ENCODE assay signal across 1 cellular context in the genomic region with DNA sequence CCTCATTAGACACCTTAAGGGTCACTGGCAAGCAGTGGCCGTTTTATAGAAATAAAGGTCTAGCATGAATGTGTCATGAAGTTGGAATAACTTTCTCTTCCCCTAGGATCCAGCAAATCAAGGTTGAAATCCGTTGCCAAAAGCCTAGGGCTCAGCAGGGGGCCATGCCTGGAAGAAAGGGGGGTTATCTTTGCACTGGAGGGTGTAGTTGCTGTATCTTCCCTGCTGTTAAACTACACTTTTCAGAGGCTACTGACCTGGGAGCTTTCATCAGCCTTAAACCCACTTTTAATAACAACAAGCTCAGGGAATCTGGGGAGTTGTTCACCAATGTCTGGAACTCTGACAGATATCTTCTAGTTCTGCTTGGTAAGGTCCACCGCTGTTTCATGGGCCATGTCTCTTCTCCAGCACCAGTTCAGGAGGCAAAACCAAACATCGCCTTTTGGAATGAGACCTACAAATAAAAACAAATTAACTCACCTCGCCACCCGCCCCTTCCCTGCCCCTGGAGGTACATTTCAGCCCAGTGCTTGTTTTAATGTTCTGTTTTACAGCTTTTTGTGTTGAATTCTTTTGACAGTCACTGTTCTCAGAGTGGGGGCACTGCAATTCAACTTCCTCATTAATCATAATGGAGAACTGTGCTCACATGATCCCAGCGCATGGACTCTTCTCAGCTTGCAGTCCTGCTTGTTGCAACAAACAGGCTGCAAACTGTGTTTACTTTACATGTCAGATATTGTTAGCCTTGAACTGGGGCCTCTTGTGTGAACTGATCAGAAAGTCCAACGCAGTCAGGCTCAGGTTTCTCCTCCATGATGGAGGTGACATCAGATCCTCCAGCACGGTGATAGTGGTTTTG.
TF ChIP-seq lines count a peak whose summit lies in the region.

No MANE protein-coding gene starts in this region.

TF ChIP-seq in HepG2, 621 proteins besides CTCF, POLR2A, EP300 and RAD21 (continued from another document and continues in another):
- TF ChIP-seq, protein P1, sequence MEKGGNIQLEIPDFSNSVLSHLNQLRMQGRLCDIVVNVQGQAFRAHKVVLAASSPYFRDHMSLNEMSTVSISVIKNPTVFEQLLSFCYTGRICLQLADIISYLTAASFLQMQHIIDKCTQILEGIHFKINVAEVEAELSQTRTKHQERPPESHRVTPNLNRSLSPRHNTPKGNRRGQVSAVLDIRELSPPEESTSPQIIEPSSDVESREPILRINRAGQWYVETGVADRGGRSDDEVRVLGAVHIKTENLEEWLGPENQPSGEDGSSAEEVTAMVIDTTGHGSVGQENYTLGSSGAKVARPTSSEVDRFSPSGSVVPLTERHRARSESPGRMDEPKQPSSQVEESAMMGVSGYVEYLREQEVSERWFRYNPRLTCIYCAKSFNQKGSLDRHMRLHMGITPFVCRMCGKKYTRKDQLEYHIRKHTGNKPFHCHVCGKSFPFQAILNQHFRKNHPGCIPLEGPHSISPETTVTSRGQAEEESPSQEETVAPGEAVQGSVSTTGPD (CRISPR knock-in tag; IDR thresholded peaks at IDR 0.05), result no peak
- no peak for TF ChIP-seq ARNT (IDR thresholded peaks at IDR 0.05)
- TF ChIP-seq, protein P2, sequence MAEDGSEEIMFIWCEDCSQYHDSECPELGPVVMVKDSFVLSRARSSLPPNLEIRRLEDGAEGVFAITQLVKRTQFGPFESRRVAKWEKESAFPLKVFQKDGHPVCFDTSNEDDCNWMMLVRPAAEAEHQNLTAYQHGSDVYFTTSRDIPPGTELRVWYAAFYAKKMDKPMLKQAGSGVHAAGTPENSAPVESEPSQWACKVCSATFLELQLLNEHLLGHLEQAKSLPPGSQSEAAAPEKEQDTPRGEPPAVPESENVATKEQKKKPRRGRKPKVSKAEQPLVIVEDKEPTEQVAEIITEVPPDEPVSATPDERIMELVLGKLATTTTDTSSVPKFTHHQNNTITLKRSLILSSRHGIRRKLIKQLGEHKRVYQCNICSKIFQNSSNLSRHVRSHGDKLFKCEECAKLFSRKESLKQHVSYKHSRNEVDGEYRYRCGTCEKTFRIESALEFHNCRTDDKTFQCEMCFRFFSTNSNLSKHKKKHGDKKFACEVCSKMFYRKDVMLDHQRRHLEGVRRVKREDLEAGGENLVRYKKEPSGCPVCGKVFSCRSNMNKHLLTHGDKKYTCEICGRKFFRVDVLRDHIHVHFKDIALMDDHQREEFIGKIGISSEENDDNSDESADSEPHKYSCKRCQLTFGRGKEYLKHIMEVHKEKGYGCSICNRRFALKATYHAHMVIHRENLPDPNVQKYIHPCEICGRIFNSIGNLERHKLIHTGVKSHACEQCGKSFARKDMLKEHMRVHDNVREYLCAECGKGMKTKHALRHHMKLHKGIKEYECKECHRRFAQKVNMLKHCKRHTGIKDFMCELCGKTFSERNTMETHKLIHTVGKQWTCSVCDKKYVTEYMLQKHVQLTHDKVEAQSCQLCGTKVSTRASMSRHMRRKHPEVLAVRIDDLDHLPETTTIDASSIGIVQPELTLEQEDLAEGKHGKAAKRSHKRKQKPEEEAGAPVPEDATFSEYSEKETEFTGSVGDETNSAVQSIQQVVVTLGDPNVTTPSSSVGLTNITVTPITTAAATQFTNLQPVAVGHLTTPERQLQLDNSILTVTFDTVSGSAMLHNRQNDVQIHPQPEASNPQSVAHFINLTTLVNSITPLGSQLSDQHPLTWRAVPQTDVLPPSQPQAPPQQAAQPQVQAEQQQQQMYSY (CRISPR knock-in tag; IDR thresholded peaks at IDR 0.05), result no peak
- no peak for TF ChIP-seq SRSF9 (IDR thresholded peaks at IDR 0.05; ENCODE audit: borderline replicate concordance, insufficient read depth, low read depth, low read length, poor library complexity, severe bottlenecking)
- peak; percentile 75; the same call in 1 of the 2 replicates for TF ChIP-seq ZNF788 (CRISPR knock-in tag; IDR thresholded peaks at IDR 0.05; ENCODE audit: borderline replicate concordance)
- peak; percentile 96 for TF ChIP-seq GATAD2A (CRISPR knock-in tag; IDR thresholded peaks at IDR 0.05)
- TF ChIP-seq, protein P3, sequence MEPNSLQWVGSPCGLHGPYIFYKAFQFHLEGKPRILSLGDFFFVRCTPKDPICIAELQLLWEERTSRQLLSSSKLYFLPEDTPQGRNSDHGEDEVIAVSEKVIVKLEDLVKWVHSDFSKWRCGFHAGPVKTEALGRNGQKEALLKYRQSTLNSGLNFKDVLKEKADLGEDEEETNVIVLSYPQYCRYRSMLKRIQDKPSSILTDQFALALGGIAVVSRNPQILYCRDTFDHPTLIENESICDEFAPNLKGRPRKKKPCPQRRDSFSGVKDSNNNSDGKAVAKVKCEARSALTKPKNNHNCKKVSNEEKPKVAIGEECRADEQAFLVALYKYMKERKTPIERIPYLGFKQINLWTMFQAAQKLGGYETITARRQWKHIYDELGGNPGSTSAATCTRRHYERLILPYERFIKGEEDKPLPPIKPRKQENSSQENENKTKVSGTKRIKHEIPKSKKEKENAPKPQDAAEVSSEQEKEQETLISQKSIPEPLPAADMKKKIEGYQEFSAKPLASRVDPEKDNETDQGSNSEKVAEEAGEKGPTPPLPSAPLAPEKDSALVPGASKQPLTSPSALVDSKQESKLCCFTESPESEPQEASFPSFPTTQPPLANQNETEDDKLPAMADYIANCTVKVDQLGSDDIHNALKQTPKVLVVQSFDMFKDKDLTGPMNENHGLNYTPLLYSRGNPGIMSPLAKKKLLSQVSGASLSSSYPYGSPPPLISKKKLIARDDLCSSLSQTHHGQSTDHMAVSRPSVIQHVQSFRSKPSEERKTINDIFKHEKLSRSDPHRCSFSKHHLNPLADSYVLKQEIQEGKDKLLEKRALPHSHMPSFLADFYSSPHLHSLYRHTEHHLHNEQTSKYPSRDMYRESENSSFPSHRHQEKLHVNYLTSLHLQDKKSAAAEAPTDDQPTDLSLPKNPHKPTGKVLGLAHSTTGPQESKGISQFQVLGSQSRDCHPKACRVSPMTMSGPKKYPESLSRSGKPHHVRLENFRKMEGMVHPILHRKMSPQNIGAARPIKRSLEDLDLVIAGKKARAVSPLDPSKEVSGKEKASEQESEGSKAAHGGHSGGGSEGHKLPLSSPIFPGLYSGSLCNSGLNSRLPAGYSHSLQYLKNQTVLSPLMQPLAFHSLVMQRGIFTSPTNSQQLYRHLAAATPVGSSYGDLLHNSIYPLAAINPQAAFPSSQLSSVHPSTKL (CRISPR knock-in tag; IDR thresholded peaks at IDR 0.05), result peak; percentile 95
- TF ChIP-seq ISX (CRISPR knock-in tag; conservative IDR thresholded peaks at IDR 0.05), result no peak
- TF ChIP-seq NFYC (CRISPR knock-in tag; IDR thresholded peaks at IDR 0.05), result no peak
- TF ChIP-seq FOSL1 (CRISPR knock-in tag; IDR thresholded peaks at IDR 0.05; ENCODE audit: borderline replicate concordance), result no peak
- TF ChIP-seq, protein P4, sequence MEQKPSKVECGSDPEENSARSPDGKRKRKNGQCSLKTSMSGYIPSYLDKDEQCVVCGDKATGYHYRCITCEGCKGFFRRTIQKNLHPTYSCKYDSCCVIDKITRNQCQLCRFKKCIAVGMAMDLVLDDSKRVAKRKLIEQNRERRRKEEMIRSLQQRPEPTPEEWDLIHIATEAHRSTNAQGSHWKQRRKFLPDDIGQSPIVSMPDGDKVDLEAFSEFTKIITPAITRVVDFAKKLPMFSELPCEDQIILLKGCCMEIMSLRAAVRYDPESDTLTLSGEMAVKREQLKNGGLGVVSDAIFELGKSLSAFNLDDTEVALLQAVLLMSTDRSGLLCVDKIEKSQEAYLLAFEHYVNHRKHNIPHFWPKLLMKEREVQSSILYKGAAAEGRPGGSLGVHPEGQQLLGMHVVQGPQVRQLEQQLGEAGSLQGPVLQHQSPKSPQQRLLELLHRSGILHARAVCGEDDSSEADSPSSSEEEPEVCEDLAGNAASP (CRISPR knock-in tag; IDR thresholded peaks at IDR 0.05; ENCODE audit: borderline replicate concordance), result peak; percentile 50; the same call in 1 of the 2 replicates
- TF ChIP-seq CAMTA2 (CRISPR knock-in tag; IDR thresholded peaks at IDR 0.05; ENCODE audit: borderline replicate concordance), result no peak
- no peak for TF ChIP-seq NFRKB (IDR thresholded peaks at IDR 0.05)
- no peak for TF ChIP-seq ZNF124 (CRISPR knock-in tag; IDR thresholded peaks at IDR 0.05)
- TF ChIP-seq, protein P5, sequence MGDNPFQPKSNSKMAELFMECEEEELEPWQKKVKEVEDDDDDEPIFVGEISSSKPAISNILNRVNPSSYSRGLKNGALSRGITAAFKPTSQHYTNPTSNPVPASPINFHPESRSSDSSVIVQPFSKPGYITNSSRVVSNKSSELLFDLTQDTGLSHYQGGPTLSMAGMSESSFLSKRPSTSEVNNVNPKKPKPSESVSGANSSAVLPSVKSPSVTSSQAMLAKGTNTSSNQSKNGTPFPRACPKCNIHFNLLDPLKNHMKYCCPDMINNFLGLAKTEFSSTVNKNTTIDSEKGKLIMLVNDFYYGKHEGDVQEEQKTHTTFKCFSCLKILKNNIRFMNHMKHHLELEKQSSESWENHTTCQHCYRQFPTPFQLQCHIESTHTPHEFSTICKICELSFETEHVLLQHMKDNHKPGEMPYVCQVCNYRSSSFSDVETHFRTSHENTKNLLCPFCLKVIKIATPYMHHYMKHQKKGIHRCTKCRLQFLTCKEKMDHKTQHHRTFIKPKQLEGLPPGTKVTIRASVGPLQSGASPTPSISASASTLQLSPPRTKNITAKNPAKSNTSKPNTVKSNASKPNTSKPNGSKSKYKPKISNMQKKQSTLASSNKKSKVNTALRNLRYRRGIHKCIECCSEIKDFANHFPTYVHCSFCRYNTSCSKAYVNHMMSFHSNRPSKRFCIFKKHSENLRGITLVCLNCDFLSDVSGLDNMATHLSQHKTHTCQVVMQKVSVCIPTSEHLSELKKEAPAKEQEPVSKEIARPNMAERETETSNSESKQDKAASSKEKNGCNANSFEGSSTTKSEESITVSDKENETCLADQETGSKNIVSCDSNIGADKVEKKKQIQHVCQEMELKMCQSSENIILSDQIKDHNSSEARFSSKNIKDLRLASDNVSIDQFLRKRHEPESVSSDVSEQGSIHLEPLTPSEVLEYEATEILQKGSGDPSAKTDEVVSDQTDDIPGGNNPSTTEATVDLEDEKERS (CRISPR knock-in tag; IDR thresholded peaks at IDR 0.05), result peak; percentile 87
- TF ChIP-seq, protein P6, sequence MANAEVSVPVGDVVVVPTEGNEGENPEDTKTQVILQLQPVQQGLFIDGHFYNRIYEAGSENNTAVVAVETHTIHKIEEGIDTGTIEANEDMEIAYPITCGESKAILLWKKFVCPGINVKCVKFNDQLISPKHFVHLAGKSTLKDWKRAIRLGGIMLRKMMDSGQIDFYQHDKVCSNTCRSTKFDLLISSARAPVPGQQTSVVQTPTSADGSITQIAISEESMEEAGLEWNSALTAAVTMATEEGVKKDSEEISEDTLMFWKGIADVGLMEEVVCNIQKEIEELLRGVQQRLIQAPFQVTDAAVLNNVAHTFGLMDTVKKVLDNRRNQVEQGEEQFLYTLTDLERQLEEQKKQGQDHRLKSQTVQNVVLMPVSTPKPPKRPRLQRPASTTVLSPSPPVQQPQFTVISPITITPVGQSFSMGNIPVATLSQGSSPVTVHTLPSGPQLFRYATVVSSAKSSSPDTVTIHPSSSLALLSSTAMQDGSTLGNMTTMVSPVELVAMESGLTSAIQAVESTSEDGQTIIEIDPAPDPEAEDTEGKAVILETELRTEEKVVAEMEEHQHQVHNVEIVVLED (CRISPR knock-in tag; IDR thresholded peaks at IDR 0.05; ENCODE audit: borderline replicate concordance), result peak; percentile 36; the same call in 1 of the 2 replicates
- no peak for TF ChIP-seq ZNF577 (CRISPR knock-in tag; IDR thresholded peaks at IDR 0.05; ENCODE audit: borderline replicate concordance, low read depth)
- TF ChIP-seq ZNF678 (CRISPR knock-in tag; IDR thresholded peaks at IDR 0.05), result no peak
- TF ChIP-seq, protein P7, sequence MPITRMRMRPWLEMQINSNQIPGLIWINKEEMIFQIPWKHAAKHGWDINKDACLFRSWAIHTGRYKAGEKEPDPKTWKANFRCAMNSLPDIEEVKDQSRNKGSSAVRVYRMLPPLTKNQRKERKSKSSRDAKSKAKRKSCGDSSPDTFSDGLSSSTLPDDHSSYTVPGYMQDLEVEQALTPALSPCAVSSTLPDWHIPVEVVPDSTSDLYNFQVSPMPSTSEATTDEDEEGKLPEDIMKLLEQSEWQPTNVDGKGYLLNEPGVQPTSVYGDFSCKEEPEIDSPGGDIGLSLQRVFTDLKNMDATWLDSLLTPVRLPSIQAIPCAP (CRISPR knock-in tag; IDR thresholded peaks at IDR 0.05; ENCODE audit: low read depth), result no peak
- 0 out of 2 replicates have a peak, but pooled peaks have one; percentile 51 for TF ChIP-seq HOXA9 (CRISPR knock-in tag; IDR thresholded peaks at IDR 0.05; ENCODE audit: borderline replicate concordance)
- TF ChIP-seq, protein P8, sequence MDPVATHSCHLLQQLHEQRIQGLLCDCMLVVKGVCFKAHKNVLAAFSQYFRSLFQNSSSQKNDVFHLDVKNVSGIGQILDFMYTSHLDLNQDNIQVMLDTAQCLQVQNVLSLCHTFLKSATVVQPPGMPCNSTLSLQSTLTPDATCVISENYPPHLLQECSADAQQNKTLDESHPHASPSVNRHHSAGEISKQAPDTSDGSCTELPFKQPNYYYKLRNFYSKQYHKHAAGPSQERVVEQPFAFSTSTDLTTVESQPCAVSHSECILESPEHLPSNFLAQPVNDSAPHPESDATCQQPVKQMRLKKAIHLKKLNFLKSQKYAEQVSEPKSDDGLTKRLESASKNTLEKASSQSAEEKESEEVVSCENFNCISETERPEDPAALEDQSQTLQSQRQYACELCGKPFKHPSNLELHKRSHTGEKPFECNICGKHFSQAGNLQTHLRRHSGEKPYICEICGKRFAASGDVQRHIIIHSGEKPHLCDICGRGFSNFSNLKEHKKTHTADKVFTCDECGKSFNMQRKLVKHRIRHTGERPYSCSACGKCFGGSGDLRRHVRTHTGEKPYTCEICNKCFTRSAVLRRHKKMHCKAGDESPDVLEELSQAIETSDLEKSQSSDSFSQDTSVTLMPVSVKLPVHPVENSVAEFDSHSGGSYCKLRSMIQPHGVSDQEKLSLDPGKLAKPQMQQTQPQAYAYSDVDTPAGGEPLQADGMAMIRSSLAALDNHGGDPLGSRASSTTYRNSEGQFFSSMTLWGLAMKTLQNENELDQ (CRISPR knock-in tag; IDR thresholded peaks at IDR 0.05; ENCODE audit: borderline replicate concordance), result no peak
- TF ChIP-seq SNRNP70 (IDR thresholded peaks at IDR 0.05; ENCODE audit: low read depth, low read length), result no peak
- TF ChIP-seq NFATC3 (CRISPR knock-in tag; IDR thresholded peaks at IDR 0.05), result no peak
- no peak for TF ChIP-seq KAT7 (CRISPR knock-in tag; IDR thresholded peaks at IDR 0.05; ENCODE audit: borderline replicate concordance)
- TF ChIP-seq PHF21A (CRISPR knock-in tag; IDR thresholded peaks at IDR 0.05), result peak; percentile 34; the same call in 1 of the 2 replicates
- TF ChIP-seq, protein P9, sequence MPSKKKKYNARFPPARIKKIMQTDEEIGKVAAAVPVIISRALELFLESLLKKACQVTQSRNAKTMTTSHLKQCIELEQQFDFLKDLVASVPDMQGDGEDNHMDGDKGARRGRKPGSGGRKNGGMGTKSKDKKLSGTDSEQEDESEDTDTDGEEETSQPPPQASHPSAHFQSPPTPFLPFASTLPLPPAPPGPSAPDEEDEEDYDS (CRISPR knock-in tag; IDR thresholded peaks at IDR 0.05), result no peak
- TF ChIP-seq, protein P10, sequence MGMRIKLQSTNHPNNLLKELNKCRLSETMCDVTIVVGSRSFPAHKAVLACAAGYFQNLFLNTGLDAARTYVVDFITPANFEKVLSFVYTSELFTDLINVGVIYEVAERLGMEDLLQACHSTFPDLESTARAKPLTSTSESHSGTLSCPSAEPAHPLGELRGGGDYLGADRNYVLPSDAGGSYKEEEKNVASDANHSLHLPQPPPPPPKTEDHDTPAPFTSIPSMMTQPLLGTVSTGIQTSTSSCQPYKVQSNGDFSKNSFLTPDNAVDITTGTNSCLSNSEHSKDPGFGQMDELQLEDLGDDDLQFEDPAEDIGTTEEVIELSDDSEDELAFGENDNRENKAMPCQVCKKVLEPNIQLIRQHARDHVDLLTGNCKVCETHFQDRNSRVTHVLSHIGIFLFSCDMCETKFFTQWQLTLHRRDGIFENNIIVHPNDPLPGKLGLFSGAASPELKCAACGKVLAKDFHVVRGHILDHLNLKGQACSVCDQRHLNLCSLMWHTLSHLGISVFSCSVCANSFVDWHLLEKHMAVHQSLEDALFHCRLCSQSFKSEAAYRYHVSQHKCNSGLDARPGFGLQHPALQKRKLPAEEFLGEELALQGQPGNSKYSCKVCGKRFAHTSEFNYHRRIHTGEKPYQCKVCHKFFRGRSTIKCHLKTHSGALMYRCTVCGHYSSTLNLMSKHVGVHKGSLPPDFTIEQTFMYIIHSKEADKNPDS (CRISPR knock-in tag; IDR thresholded peaks at IDR 0.05), result no peak
- peak; percentile 78; the same call in 1 of the 2 replicates for TF ChIP-seq ZNF292 (CRISPR knock-in tag; IDR thresholded peaks at IDR 0.05; ENCODE audit: borderline replicate concordance, low read depth)
